8 cellular contexts compared by ENCODE assay signal in the genomic region with DNA sequence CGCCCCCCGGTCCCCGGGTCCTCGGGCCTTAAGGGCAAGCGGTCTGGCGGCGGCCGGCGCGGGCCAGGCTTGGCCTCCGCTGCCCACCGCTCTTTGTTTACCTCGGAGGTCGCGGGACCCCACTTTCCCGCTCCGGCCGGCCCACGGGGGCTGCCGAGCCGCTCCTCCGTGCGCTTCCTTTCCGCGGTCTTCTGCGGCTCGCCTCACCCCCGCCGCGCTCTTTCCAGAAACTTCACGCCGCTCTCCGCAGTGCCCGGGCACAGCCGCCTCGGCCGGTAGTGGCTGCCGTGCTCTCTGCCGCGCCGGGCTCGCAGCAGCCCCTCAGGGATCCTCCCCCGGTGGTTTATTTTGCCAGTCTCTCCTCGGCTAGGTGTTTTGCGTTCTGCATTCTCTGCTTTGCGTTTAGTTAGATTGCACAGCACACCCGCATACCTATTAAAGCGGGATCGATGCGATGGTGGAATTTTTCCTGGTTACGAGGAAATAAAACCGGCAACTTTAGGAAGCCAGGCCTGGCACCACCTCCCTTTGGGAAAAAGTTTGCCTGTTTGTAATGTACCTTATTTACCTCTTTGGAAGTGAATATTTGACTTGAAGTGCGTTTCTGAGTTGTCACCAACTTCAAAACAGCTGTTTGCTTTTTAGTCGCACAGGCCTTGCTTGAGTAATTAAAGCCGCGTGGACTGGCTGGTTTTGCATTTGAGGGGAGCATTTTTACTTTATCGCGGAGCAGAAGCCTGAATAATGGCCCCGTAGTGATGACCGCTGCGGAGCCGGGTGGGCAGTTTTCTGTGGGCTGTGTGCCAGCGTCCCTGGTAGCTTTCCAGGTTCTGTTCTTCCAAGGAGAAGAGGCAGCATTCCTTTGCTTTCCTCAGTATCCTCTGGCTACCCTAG. TPM values are rescaled to one million over a fixed set of nuclear protein-coding genes. Genes with fewer than 3 reads are reported as not detected.
DNase-seq lines count a peak whose midpoint lies in the region; ATAC-seq and TF ChIP-seq lines count a peak whose summit lies in the region.

No MANE protein-coding gene starts in this region.

- POLR2A ChIA-PET in naive thymus-derived CD8-positive, alpha-beta T cell (lab: Charles Lee) = interaction anchor here (0.6 to 2.0 kb wide), 11 partner anchors 8 to 251 kb away, joined by 3 to 10 read pairs (median 4); partner anchors contain the start of gene MTRF1

- H3K36me3 ChIP-seq in OCI-LY3 (replicated peaks; ENCODE audit: low read depth, low read length) (peaks cover 5% of the 10 kb centered on the region), subcutaneous abdominal adipose tissue (ENCODE audit: control insufficient read depth in 5 of 5, insufficient read depth in 5 of 5, low read length in 5 of 5) (no peaks in the 10 kb centered on the region)

- peak overlapping the region; percentile 94 for H3K4me3 Mint-ChIP-seq in activated T-helper 1 cell treated with anti-CD3 and anti-CD28 coated beads, Interleukin-12 subunit alpha, Interleukin-12 subunit beta, Interleukin-2, Interleukin-4 antibody, amounts not matched to agents 30 ng/mL and 10 ng/mL and 1 ng/mL, durations not matched to agents 14 hours and 24 hours and 36 hours
- H3K4me3 Mint-ChIP-seq in naive thymus-derived CD8-positive, alpha-beta T cell = peak overlapping the region; percentile 67 to 99 (median 94)

- H3K9ac ChIP-seq in OCI-LY3 (ENCODE audit: low read length) = peak overlapping the region; percentile 87
- H3K9ac ChIP-seq in subcutaneous abdominal adipose tissue (ENCODE audit: low read length in 5 of 5) = peak overlapping the region; percentile 89 to 96 (median 92)

- H3K4me3 ChIP-seq in OCI-LY3 (ENCODE audit: low read length) (peak overlapping the region; percentile 83), fibroblast of mammary gland (ENCODE audit: control insufficient read depth, low read depth, low read length) (peak overlapping the region; percentile 95), subcutaneous abdominal adipose tissue (ENCODE audit: low read depth in 1 of 5, low read length in 5 of 5) (peak overlapping the region; percentile 85 to 96 (median 95))

- no peaks in the 10 kb centered on the region for H3K9me3 ChIP-seq in OCI-LY3 (ENCODE audit: insufficient read depth, low read length)
- no peaks in the 10 kb centered on the region for H3K9me3 ChIP-seq in subcutaneous abdominal adipose tissue (ENCODE audit: control insufficient read depth in 5 of 5, low read length in 5 of 5)

- H3K27ac ChIP-seq in OCI-LY3 (ENCODE audit: low read length) (peak overlapping the region; percentile 67), subcutaneous abdominal adipose tissue (ENCODE audit: low read depth, low read length) (peak overlapping the region; percentile 99)

- H3K9me3 Mint-ChIP-seq in activated T-helper 1 cell treated with anti-CD3 and anti-CD28 coated beads, Interleukin-12 subunit alpha, Interleukin-12 subunit beta, Interleukin-2, Interleukin-4 antibody, amounts not matched to agents 30 ng/mL and 10 ng/mL and 1 ng/mL, durations not matched to agents 14 hours and 24 hours and 36 hours = no peaks in the 10 kb centered on the region
- H3K9me3 Mint-ChIP-seq in naive thymus-derived CD8-positive, alpha-beta T cell = no peaks in the 10 kb centered on the region

- no peak for TF ChIP-seq CTCF in OCI-LY3 (IDR thresholded peaks at IDR 0.05; ENCODE audit: low read depth, low read length)
- no peak for TF ChIP-seq CTCF in fibroblast of mammary gland (conservative IDR thresholded peaks at IDR 0.05; ENCODE audit: control insufficient read depth, insufficient read depth, low read depth, low read length)

- H3K4me2 ChIP-seq in OCI-LY3 (ENCODE audit: low read length) = peak overlapping the region; percentile 81

- ATAC-seq in HG03064 (IDR thresholded peaks at IDR 0.05; ENCODE audit: low read depth, unreplicated experiment) = peak; percentile 38
- ATAC-seq in naive thymus-derived CD8-positive, alpha-beta T cell = peak; percentile 54 to 61

- peak overlapping the region; percentile 83 for H3K27ac Mint-ChIP-seq in activated T-helper 1 cell treated with anti-CD3 and anti-CD28 coated beads, Interleukin-12 subunit alpha, Interleukin-12 subunit beta, Interleukin-2, Interleukin-4 antibody, amounts not matched to agents 30 ng/mL and 10 ng/mL and 1 ng/mL, durations not matched to agents 14 hours and 24 hours and 36 hours
- peak overlapping the region; percentile 78 to 97 (median 93) for H3K27ac Mint-ChIP-seq in naive thymus-derived CD8-positive, alpha-beta T cell

- H2AFZ ChIP-seq in OCI-LY3 (ENCODE audit: low read depth, low read length) = peak overlapping the region; percentile 33

- peak; percentile 64 for DNase-seq in NK-92 treated with Interleukin-12 subunit alpha and Interleukin-12 subunit beta, amount 100 ng/mL, for 24 hours (lab: John Stamatoyannopoulos, UW)
- DNase-seq in NK-92 (lab: John Stamatoyannopoulos, UW; ENCODE audit: unreplicated experiment) (no peak), fibroblast of mammary gland (ENCODE audit: low read depth) (peak; percentile 52)
- DNase-seq in activated T-helper 1 cell treated with anti-CD3 and anti-CD28 coated beads, Interleukin-12 subunit alpha, Interleukin-12 subunit beta, Interleukin-2, Interleukin-4 antibody, amounts not matched to agents 30 ng/mL and 10 ng/mL and 1 ng/mL, durations not matched to agents 14 hours and 24 hours and 36 hours (ENCODE audit: low spot score) = peak; percentile 46
- peak; percentile 32 to 72 (median 54) for DNase-seq in naive thymus-derived CD8-positive, alpha-beta T cell

- peaks cover 5% of the 10 kb centered on the region for H3K36me3 Mint-ChIP-seq in activated T-helper 1 cell treated with anti-CD3 and anti-CD28 coated beads, Interleukin-12 subunit alpha, Interleukin-12 subunit beta, Interleukin-2, Interleukin-4 antibody, amounts not matched to agents 30 ng/mL and 10 ng/mL and 1 ng/mL, durations not matched to agents 14 hours and 24 hours and 36 hours (ENCODE audit: low read depth)
- peaks cover 4 to 6% (median 5%) of the 10 kb centered on the region in 3 donors for H3K36me3 Mint-ChIP-seq in naive thymus-derived CD8-positive, alpha-beta T cell

- peaks cover 2% of the 10 kb centered on the region for H3K27me3 Mint-ChIP-seq in activated T-helper 1 cell treated with anti-CD3 and anti-CD28 coated beads, Interleukin-12 subunit alpha, Interleukin-12 subunit beta, Interleukin-2, Interleukin-4 antibody, amounts not matched to agents 30 ng/mL and 10 ng/mL and 1 ng/mL, durations not matched to agents 14 hours and 24 hours and 36 hours (ENCODE audit: insufficient read depth)
- H3K27me3 Mint-ChIP-seq in naive thymus-derived CD8-positive, alpha-beta T cell = peaks cover 0 to 1% (median 0%) of the 10 kb centered on the region in 5 donors

- H4K20me1 ChIP-seq in OCI-LY3 (ENCODE audit: insufficient read depth, low read length) = peaks cover 44% of the 10 kb centered on the region

- H3K4me1 Mint-ChIP-seq in activated T-helper 1 cell treated with anti-CD3 and anti-CD28 coated beads, Interleukin-12 subunit alpha, Interleukin-12 subunit beta, Interleukin-2, Interleukin-4 antibody, amounts not matched to agents 30 ng/mL and 10 ng/mL and 1 ng/mL, durations not matched to agents 14 hours and 24 hours and 36 hours (ENCODE audit: low read depth) = peaks cover 40% of the 10 kb centered on the region
- peaks cover 10 to 58% (median 49%) of the 10 kb centered on the region in 4 donors for H3K4me1 Mint-ChIP-seq in naive thymus-derived CD8-positive, alpha-beta T cell

- intact Hi-C loops in activated T-helper 1 cell treated with anti-CD3 and anti-CD28 coated beads, Interleukin-12 subunit alpha, Interleukin-12 subunit beta, Interleukin-2, Interleukin-4 antibody, amounts not matched to agents 30 ng/mL and 10 ng/mL and 1 ng/mL, durations not matched to agents 14 hours and 24 hours and 36 hours (cut with micrococcal nuclease) = loop anchor here (1.0 to 10.0 kb wide), 9 partner anchors 17 to 733 kb away; partner anchors contain the start of genes DGKH, KBTBD6, KBTBD7 and MTRF1

- peaks cover 57% of the 10 kb centered on the region for H3K79me2 ChIP-seq in OCI-LY3 (ENCODE audit: low read length)

- H3K4me1 ChIP-seq in OCI-LY3 (ENCODE audit: low read length) (peaks cover 22% of the 10 kb centered on the region), subcutaneous abdominal adipose tissue (ENCODE audit: control insufficient read depth in 5 of 5, insufficient read depth in 5 of 5, low read length in 5 of 5) (peaks cover 0 to 29% (median 27%) of the 10 kb centered on the region in 5 donors)

- no peaks in the 10 kb centered on the region for H3K27me3 ChIP-seq in OCI-LY3 (ENCODE audit: low read depth, low read length)
- no peaks in the 10 kb centered on the region for H3K27me3 ChIP-seq in subcutaneous abdominal adipose tissue (ENCODE audit: control insufficient read depth in 5 of 5, insufficient read depth in 4 of 5, low read length in 5 of 5)

RNA-seq across cellular contexts. Expression of gene NAA16, which starts 0.8 kb away (rescaled TPM):
- 31.9 and 33.4 TPM in 2 replicates for total RNA-seq in activated T-helper 1 cell treated with anti-CD3 and anti-CD28 coated beads, Interleukin-12 subunit alpha, Interleukin-12 subunit beta, Interleukin-2, Interleukin-4 antibody, amounts not matched to agents 30 ng/mL and 10 ng/mL and 1 ng/mL, durations not matched to agents 14 hours and 24 hours and 36 hours
- total RNA-seq in naive thymus-derived CD8-positive, alpha-beta T cell = 10 to 100 TPM; 85.1 to 95.5 TPM
- polyA plus RNA-seq in naive thymus-derived CD8-positive, alpha-beta T cell = 10 to 100 TPM; 22.6 to 43.3 (median 26.5) TPM

RNA-seq across cellular contexts. Expression of gene MTRF1, which starts 48.5 kb away (rescaled TPM):
- total RNA-seq in activated T-helper 1 cell treated with anti-CD3 and anti-CD28 coated beads, Interleukin-12 subunit alpha, Interleukin-12 subunit beta, Interleukin-2, Interleukin-4 antibody, amounts not matched to agents 30 ng/mL and 10 ng/mL and 1 ng/mL, durations not matched to agents 14 hours and 24 hours and 36 hours = 17.5 and 20.2 TPM in 2 replicates
- 10 to 100 TPM; 44.2 to 45.9 TPM for total RNA-seq in naive thymus-derived CD8-positive, alpha-beta T cell
- polyA plus RNA-seq in naive thymus-derived CD8-positive, alpha-beta T cell = 10 to 100 TPM; 13.8 to 24.3 (median 19.7) TPM
